13 cellular contexts compared by ENCODE assay signal in genomic region chr3:31242026-31242455, GRCh38.
DNase-seq lines count a peak whose midpoint lies in the region; ATAC-seq and TF ChIP-seq lines count a peak whose summit lies in the region.
"Had no signal": no experiment of that assay in that cellular context is flagged by ENCODE, and none has a peak within 500 bp of the region (broad histone marks: within the 10 kb centered on the region; RNA-seq: fewer than 3 reads in every experiment).

No MANE protein-coding gene starts in this region.

- no peak for TF ChIP-seq POLR2A in ovary (IDR thresholded peaks at IDR 0.05)

- TF ChIP-seq CTCF in hepatocyte (IDR thresholded peaks at IDR 0.05; ENCODE audit: poor library complexity) (no peak), ovary (IDR thresholded peaks at IDR 0.05) (no peak)

- peaks cover 13% of the 10 kb centered on the region for H3K4me1 Mint-ChIP-seq in T-helper 17 cell

- no peaks in the 10 kb centered on the region for H3K4me1 ChIP-seq in hepatocyte (ENCODE audit: insufficient read depth)
- H3K4me1 ChIP-seq in effector memory CD4-positive, alpha-beta T cell (ENCODE audit: control insufficient read depth, insufficient read depth, low read length, poor library complexity, severe bottlenecking), result no peaks in the 10 kb centered on the region
- H3K4me1 ChIP-seq in ovary (ENCODE audit: insufficient read depth), result no peaks in the 10 kb centered on the region
- H3K4me1 ChIP-seq: colonic mucosa, stomach had no signal

- no peaks in the 10 kb centered on the region for H4K20me1 ChIP-seq in hepatocyte (ENCODE audit: insufficient read depth, poor library complexity, severe bottlenecking)

- H2AFZ ChIP-seq in hepatocyte, result no peak overlapping the region

- H3K9me2 ChIP-seq in hepatocyte (replicated peaks; ENCODE audit: insufficient read depth), result no peaks in the 10 kb centered on the region

- ATAC-seq in GM18870 (IDR thresholded peaks at IDR 0.05; ENCODE audit: unreplicated experiment) (peak; percentile 76), GM21390 (IDR thresholded peaks at IDR 0.05; ENCODE audit: unreplicated experiment) (peak; percentile 59), HG02981 (IDR thresholded peaks at IDR 0.05; ENCODE audit: unreplicated experiment) (peak; percentile 40), T-helper 17 cell (no peak)

- H3K9me3 ChIP-seq in T-helper 17 cell (ENCODE audit: control insufficient read depth, low read length, poor library complexity, severe bottlenecking) (no peaks in the 10 kb centered on the region), hepatocyte (ENCODE audit: low read depth) (no peaks in the 10 kb centered on the region), ovary (no peaks in the 10 kb centered on the region)
- H3K9me3 ChIP-seq in effector memory CD4-positive, alpha-beta T cell (ENCODE audit: control insufficient read depth, low read length), result no peaks in the 10 kb centered on the region
- H3K9me3 ChIP-seq: colonic mucosa, stomach had no signal

- intact Hi-C loops in ovary (cut with DNase I), result no loop called here

- no peaks in the 10 kb centered on the region for H3K36me3 Mint-ChIP-seq in T-helper 17 cell (ENCODE audit: low read depth)

- H3K4me3 Mint-ChIP-seq in T-helper 17 cell, result no peak overlapping the region
- H3K4me3 Mint-ChIP-seq: neural crest cell had no signal

- H3K27ac Mint-ChIP-seq in T-helper 17 cell, result peak overlapping the region; percentile 51

- H3K4me2 ChIP-seq in hepatocyte, result no peak overlapping the region

- no peaks in the 10 kb centered on the region for H3K36me3 ChIP-seq in hepatocyte (replicated peaks; ENCODE audit: insufficient read depth, low read depth)
- no peaks in the 10 kb centered on the region for H3K36me3 ChIP-seq in effector memory CD4-positive, alpha-beta T cell (ENCODE audit: control insufficient read depth, insufficient read depth, low read length)
- no peaks in the 10 kb centered on the region for H3K36me3 ChIP-seq in ovary
- H3K36me3 ChIP-seq: colonic mucosa, stomach had no signal

- 79% methylated on average over 1 of the region's 1 CpG for WGBS in hepatocyte (ENCODE audit: low lambda C conversion rate, missing lambda C conversion rate)
- WGBS in ovary, 3 donors, result 85 to 86% (median 86%) methylated on average over 1 of the region's 1 CpG

- H3K27me3 Mint-ChIP-seq in T-helper 17 cell, result no peaks in the 10 kb centered on the region

- H3K27me3 ChIP-seq in hepatocyte, result no peaks in the 10 kb centered on the region
- no peaks in the 10 kb centered on the region for H3K27me3 ChIP-seq in effector memory CD4-positive, alpha-beta T cell (replicated peaks; ENCODE audit: control insufficient read depth, insufficient read depth, low read length, poor library complexity, severe bottlenecking)
- no peaks in the 10 kb centered on the region for H3K27me3 ChIP-seq in ovary
- H3K27me3 ChIP-seq: colonic mucosa, stomach had no signal

- H3K4me3 ChIP-seq in hepatocyte, result no peak overlapping the region
- no peak overlapping the region for H3K4me3 ChIP-seq in effector memory CD4-positive, alpha-beta T cell (ENCODE audit: insufficient read depth, low read depth, low read length, poor library complexity, severe bottlenecking)
- no peak overlapping the region for H3K4me3 ChIP-seq in ovary
- H3K4me3 ChIP-seq: colonic mucosa, stomach had no signal

- no peak overlapping the region for H3K27ac ChIP-seq in hepatocyte
- no peak overlapping the region for H3K27ac ChIP-seq in effector memory CD4-positive, alpha-beta T cell (ENCODE audit: insufficient read depth, low read length, poor library complexity, severe bottlenecking)
- no peak overlapping the region for H3K27ac ChIP-seq in ovary
- H3K27ac ChIP-seq: colonic mucosa, stomach, VCaP had no signal

- no peaks in the 10 kb centered on the region for H3K79me2 ChIP-seq in hepatocyte

- DNase-seq in T-helper 17 cell (no peak), hepatocyte (ENCODE audit: low spot score) (no peak), ovary (no peak), dermis blood vessel endothelial cell (no peak)
- DNase-seq in effector memory CD4-positive, alpha-beta T cell, result no peak
- DNase-seq: activated gamma-delta T cell treated with Interleukin-2 at 50 U/mL for 16 hours, colonic mucosa, stomach had no signal

- no peak for TF ChIP-seq EP300 in ovary (IDR thresholded peaks at IDR 0.05)
